ENCODE assay signal across 8 cellular contexts in the genomic region with DNA sequence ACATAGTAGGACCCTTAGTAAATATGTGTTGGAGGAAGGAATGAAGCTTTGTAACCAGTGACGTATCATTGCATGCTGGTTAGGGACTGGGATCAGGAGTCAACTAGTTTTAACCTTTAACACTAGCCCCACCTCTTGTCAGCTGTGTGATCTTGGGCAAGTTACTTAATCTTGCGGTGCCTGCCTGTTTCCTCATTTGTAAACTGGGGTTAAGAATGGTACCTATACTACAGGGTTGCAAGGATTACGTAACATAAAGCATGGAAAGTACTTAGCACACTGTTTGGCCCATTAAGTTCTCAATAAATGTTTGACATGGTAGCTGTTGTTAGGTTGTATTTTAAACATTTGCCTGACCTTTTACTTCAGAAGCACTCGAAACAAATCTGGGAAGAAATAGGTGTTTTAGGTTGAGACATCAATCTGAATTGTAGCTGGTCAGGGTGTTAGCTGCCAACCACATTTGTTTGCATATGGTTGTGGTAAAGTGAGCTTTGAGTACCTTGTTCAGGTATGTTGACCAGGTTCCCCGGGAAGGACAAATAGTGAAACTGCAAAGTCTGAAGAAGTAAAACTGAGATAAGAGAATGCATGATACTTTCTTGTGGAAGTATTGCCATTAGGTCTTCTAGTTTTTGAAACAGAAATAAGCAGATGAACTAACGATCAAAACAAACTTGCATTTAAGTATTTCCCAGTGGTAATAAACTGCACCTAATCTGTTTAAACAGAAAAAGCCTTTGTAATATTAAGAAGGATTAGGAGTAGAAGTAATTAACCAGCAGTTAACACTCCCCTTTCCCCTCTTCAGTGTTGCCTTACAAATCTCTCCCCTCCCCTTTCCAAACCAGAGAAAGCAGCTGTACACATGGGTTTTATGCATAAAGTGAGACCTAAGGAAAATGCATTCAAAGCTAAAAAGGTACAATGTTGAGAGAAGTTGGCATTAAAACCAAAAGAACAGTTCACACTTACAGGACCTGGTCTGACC.
A peak's percentile ranks its signal among the peaks of the same experiment; 100 is the strongest.
DNase-seq lines count a peak whose midpoint lies in the region; ATAC-seq lines count a peak whose summit lies in the region.

No MANE protein-coding gene starts in this region.

- H3K4me1 Mint-ChIP-seq in stimulated activated naive CD8-positive, alpha-beta T cell treated with anti-CD3 and anti-CD28 coated beads, Interleukin-15, amount 100 ng/mL, for 72 hours, result peaks cover 63% of the 10 kb centered on the region
- peaks cover 48% of the 10 kb centered on the region for H3K4me1 Mint-ChIP-seq in T-helper 2 cell treated with Interferon-gamma antibody and Interleukin-4, amounts not matched to agents 5 μg/mL and 100 μg/mL, for 36 hours (ENCODE audit: low read depth)
- H3K4me1 Mint-ChIP-seq in stimulated activated effector memory CD8-positive, alpha-beta T cell treated with anti-CD3 and anti-CD28 coated beads, Interleukin-12 subunit alpha, Interleukin-12 subunit beta, amount 100 ng/mL, for 72 hours, result peaks cover 72% of the 10 kb centered on the region

- H3K36me3 Mint-ChIP-seq in T-helper 2 cell treated with Interferon-gamma antibody and Interleukin-4, amounts not matched to agents 5 μg/mL and 100 μg/mL, for 36 hours (ENCODE audit: low read depth), result peaks cover 19% of the 10 kb centered on the region
- peaks cover 13% of the 10 kb centered on the region for H3K36me3 Mint-ChIP-seq in stimulated activated effector memory CD8-positive, alpha-beta T cell treated with anti-CD3 and anti-CD28 coated beads, Interleukin-12 subunit alpha, Interleukin-12 subunit beta, amount 100 ng/mL, for 72 hours

- no peaks in the 10 kb centered on the region for H3K27me3 Mint-ChIP-seq in stimulated activated naive CD8-positive, alpha-beta T cell treated with anti-CD3 and anti-CD28 coated beads, Interleukin-15, amount 100 ng/mL, for 72 hours
- no peaks in the 10 kb centered on the region for H3K27me3 Mint-ChIP-seq in T-helper 2 cell treated with Interferon-gamma antibody and Interleukin-4, amounts not matched to agents 5 μg/mL and 100 μg/mL, for 36 hours (ENCODE audit: low read depth)

- H3K9me3 Mint-ChIP-seq in stimulated activated naive CD8-positive, alpha-beta T cell treated with anti-CD3 and anti-CD28 coated beads, Interleukin-15, amount 100 ng/mL, for 72 hours, result no peaks in the 10 kb centered on the region
- no peaks in the 10 kb centered on the region for H3K9me3 Mint-ChIP-seq in T-helper 2 cell treated with Interferon-gamma antibody and Interleukin-4, amounts not matched to agents 5 μg/mL and 100 μg/mL, for 36 hours
- H3K9me3 Mint-ChIP-seq in stimulated activated effector memory CD8-positive, alpha-beta T cell treated with anti-CD3 and anti-CD28 coated beads, Interleukin-12 subunit alpha, Interleukin-12 subunit beta, amount 100 ng/mL, for 72 hours, result no peaks in the 10 kb centered on the region

- peak overlapping the region in 1 of 2 donors; percentile 16 for H3K4me3 Mint-ChIP-seq in stimulated activated naive CD8-positive, alpha-beta T cell treated with anti-CD3 and anti-CD28 coated beads, Interleukin-15, amount 100 ng/mL, for 72 hours
- no peak overlapping the region for H3K4me3 Mint-ChIP-seq in T-helper 2 cell treated with Interferon-gamma antibody and Interleukin-4, amounts not matched to agents 5 μg/mL and 100 μg/mL, for 36 hours
- no peak overlapping the region for H3K4me3 Mint-ChIP-seq in stimulated activated effector memory CD8-positive, alpha-beta T cell treated with anti-CD3 and anti-CD28 coated beads, Interleukin-12 subunit alpha, Interleukin-12 subunit beta, amount 100 ng/mL, for 72 hours

- DNase-seq in stimulated activated naive CD8-positive, alpha-beta T cell treated with anti-CD3 and anti-CD28 coated beads, Interleukin-15, amount 100 ng/mL, for 72 hours, result no peak
- DNase-seq in stimulated activated naive CD8-positive, alpha-beta T cell treated with anti-CD3 and anti-CD28 coated beads, Interleukin-15, Interleukin-2, amounts not matched to agents 100 U/mL and 50 U/mL, for 24 hours, result no peak
- DNase-seq in T-helper 2 cell treated with Interferon-gamma antibody and Interleukin-4, amounts not matched to agents 5 μg/mL and 100 μg/mL, for 36 hours (ENCODE audit: low spot score), result no peak
- no peak for DNase-seq in stimulated activated effector memory CD8-positive, alpha-beta T cell treated with anti-CD3 and anti-CD28 coated beads, Interleukin-12 subunit alpha, Interleukin-12 subunit beta, amount 100 ng/mL, for 72 hours (ENCODE audit: low spot score in 2 of 2)
- DNase-seq in globus pallidus (ENCODE audit: low spot score), result no peak
- DNase-seq in NCI-H1694 (lab: John Stamatoyannopoulos, UW), result no peak
- no peak for DNase-seq in RKO (ENCODE audit: low spot score)

- H3K27ac Mint-ChIP-seq in stimulated activated naive CD8-positive, alpha-beta T cell treated with anti-CD3 and anti-CD28 coated beads, Interleukin-15, amount 100 ng/mL, for 72 hours, result no peak overlapping the region
- peak overlapping the region; percentile 28 for H3K27ac Mint-ChIP-seq in T-helper 2 cell treated with Interferon-gamma antibody and Interleukin-4, amounts not matched to agents 5 μg/mL and 100 μg/mL, for 36 hours
- no peak overlapping the region for H3K27ac Mint-ChIP-seq in stimulated activated effector memory CD8-positive, alpha-beta T cell treated with anti-CD3 and anti-CD28 coated beads, Interleukin-12 subunit alpha, Interleukin-12 subunit beta, amount 100 ng/mL, for 72 hours

- peak; percentile 60 for ATAC-seq in stimulated activated naive CD8-positive, alpha-beta T cell treated with anti-CD3 and anti-CD28 coated beads, Interleukin-15, amount 100 ng/mL, for 72 hours
- no peak for ATAC-seq in stimulated activated naive CD8-positive, alpha-beta T cell treated with anti-CD3 and anti-CD28 coated beads, Interleukin-15, Interleukin-2, amounts not matched to agents 100 U/mL and 50 U/mL, for 24 hours
- ATAC-seq in HG03135 (IDR thresholded peaks at IDR 0.05; ENCODE audit: unreplicated experiment), result peak; percentile 51
- peak; percentile 59 for ATAC-seq in stimulated activated effector memory CD8-positive, alpha-beta T cell treated with anti-CD3 and anti-CD28 coated beads, Interleukin-12 subunit alpha, Interleukin-12 subunit beta, amount 100 ng/mL, for 72 hours
